In the genomic region with DNA sequence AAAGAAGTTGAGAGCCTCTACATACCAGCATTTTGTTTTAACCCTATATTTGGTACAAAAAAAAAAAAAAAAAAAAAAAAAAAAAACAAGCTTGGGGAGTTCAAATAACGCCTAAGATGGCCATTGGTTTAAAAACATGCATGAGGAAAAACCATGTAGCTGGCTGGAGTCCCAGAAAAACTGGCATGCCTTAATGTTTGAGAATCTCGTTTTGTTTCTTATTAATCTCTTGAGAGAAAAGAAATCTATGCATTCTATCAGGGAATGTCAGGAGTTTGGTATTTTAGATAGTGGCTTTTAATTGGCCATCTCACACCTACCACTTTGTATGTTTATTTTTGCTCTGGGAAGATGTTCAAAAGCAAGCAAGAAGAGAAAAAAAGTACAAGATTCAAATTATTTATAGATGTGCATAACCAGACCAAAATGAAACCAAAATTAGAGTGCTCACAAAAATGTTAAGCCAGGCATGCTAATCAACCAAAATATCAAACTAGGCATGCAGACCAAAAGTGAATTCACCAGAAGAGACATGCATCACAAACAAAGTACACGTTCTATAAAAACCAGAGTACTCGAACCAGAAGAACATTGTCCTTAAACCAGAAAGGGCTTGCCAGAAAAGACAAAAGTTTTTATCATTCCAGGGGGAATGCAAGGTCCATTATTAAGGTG, we compare ENCODE assay signal across 9 cellular contexts.
DNase-seq lines count a peak whose midpoint lies in the region; ATAC-seq and TF ChIP-seq lines count a peak whose summit lies in the region.
"Had no signal": no experiment of that assay in that cellular context is flagged by ENCODE, and none has a peak within 500 bp of the region (broad histone marks: within the 10 kb centered on the region; RNA-seq: fewer than 3 reads in every experiment).

No MANE protein-coding gene starts in this region.

- H3K79me2 ChIP-seq in SK-N-SH (ENCODE audit: insufficient read depth), result no peaks in the 10 kb centered on the region
- no peaks in the 10 kb centered on the region for H3K79me2 ChIP-seq in OCI-LY7 (ENCODE audit: insufficient read depth, low read depth, low read length)

- no peak for TF ChIP-seq RAD21 in SK-N-SH (IDR thresholded peaks at IDR 0.05; ENCODE audit: low read length)

- CTCF ChIA-PET in SK-N-SH (lab: Yijun Ruan, JAX), result interaction anchor here (0.6 to 1.5 kb wide), 2 partner anchors 18 to 95 kb away, joined by 3 to 4 read pairs; no protein-coding TSS in a partner anchor
- CTCF ChIA-PET in OCI-LY7 (lab: Charles Lee; ENCODE audit: unreplicated experiment), result no interaction called here

- H2AFZ ChIP-seq in SK-N-SH (ENCODE audit: low read depth) (peak overlapping the region; percentile 72), OCI-LY7 (ENCODE audit: low read length) (no peak overlapping the region)

- TF ChIP-seq CTCF in SK-N-SH (IDR thresholded peaks at IDR 0.05), result no peak
- TF ChIP-seq CTCF in OCI-LY7 (conservative IDR thresholded peaks at IDR 0.05; ENCODE audit: low read length), result no peak

- H3F3A ChIP-seq in SK-N-SH (replicated peaks; ENCODE audit: insufficient read depth), result peaks cover 23% of the 10 kb centered on the region

- H4K20me1 ChIP-seq in SK-N-SH (ENCODE audit: insufficient read depth) (no peaks in the 10 kb centered on the region), OCI-LY7 (ENCODE audit: insufficient read depth, low read length) (no peaks in the 10 kb centered on the region)

- intact Hi-C loops in OCI-LY7 (cut with micrococcal nuclease; ENCODE audit: unreplicated experiment), result no loop called here

- H3K27ac ChIP-seq in SK-N-SH (ENCODE audit: low read depth in 2 of 2, low read length in 1 of 2) (peak overlapping the region; percentile 71 to 74; a peak in 3 of 4 replicates), OCI-LY7 (ENCODE audit: low read depth, low read length, poor library complexity, severe bottlenecking) (no peak overlapping the region)

- H3K9me3 ChIP-seq in SK-N-SH, result peaks cover 3% of the 10 kb centered on the region
- H3K9me3 ChIP-seq in skeletal muscle satellite cell (replicated peaks; ENCODE audit: low read length), result no peaks in the 10 kb centered on the region
- H3K9me3 ChIP-seq in OCI-LY7 (ENCODE audit: low read length), result 0 out of 2 replicates have a peak, but pooled peaks cover 7% of the 10 kb centered on the region

- BruUV-seq in OCI-LY7 (replicated peaks; lab: Mats Ljungman, UMichigan), result no TSS peak

- DNase-seq in GM04503 (ENCODE audit: low read depth) (peak; percentile 73), SK-N-SH (no peak), fibroblast of gingiva (ENCODE audit: low read depth) (peak; percentile 70), OCI-LY7 (ENCODE audit: low spot score) (no peak), GM19238 (ENCODE audit: insufficient read length, low spot score) (no peak)
- DNase-seq: cortex of kidney had no signal

- ATAC-seq in HG03175 (IDR thresholded peaks at IDR 0.05; ENCODE audit: unreplicated experiment), result no peak
- ATAC-seq: activated CD4-positive, CD25-positive, alpha-beta regulatory T cell treated with anti-CD3 and anti-CD28 coated beads, Interleukin-2, amount 50 U/mL, for 24 hours had no signal

- WGBS in SK-N-SH (ENCODE audit: low lambda C conversion rate), result 59% methylated on average over 4 of the region's 4 CpGs

- H3K27me3 ChIP-seq in SK-N-SH (ENCODE audit: insufficient read depth), result no peaks in the 10 kb centered on the region
- H3K27me3 ChIP-seq in skeletal muscle satellite cell (ENCODE audit: control insufficient read depth, insufficient read depth, low read length), result no peaks in the 10 kb centered on the region

- peak overlapping the region; percentile 51; the same call in 1 of the 2 replicates for H3K9ac ChIP-seq in SK-N-SH
- H3K9ac ChIP-seq in skeletal muscle satellite cell (ENCODE audit: low read depth, low read length), result peak overlapping the region; percentile 68

- H3K4me2 ChIP-seq in SK-N-SH, result peak overlapping the region; percentile 60
- H3K4me2 ChIP-seq in skeletal muscle satellite cell (ENCODE audit: low read length), result peak overlapping the region; percentile 73
- no peak overlapping the region for H3K4me2 ChIP-seq in OCI-LY7 (ENCODE audit: low read length)

- H3K4me1 ChIP-seq in SK-N-SH (ENCODE audit: control insufficient read depth in 1 of 2, insufficient read depth in 2 of 2, low read depth in 1 of 2, low read length in 1 of 2) (no peaks in the 10 kb centered on the region; a peak in 2 of 4 replicates), skeletal muscle satellite cell (ENCODE audit: control insufficient read depth, insufficient read depth, low read length) (peaks cover 23% of the 10 kb centered on the region), OCI-LY7 (ENCODE audit: insufficient read depth, low read length, poor library complexity, severe bottlenecking) (no peaks in the 10 kb centered on the region)

- POLR2A ChIA-PET in SK-N-SH (lab: Yijun Ruan, JAX), result no interaction called here
- POLR2A ChIA-PET in OCI-LY7 (lab: Charles Lee), result interaction anchor here (0.6 kb wide), 1 partner anchor 366 kb away, joined by 3 read pairs; no protein-coding TSS in a partner anchor

- no peaks in the 10 kb centered on the region for H3K9me2 ChIP-seq in SK-N-SH
- H3K9me2 ChIP-seq in OCI-LY7 (ENCODE audit: insufficient read depth, low read length), result no peaks in the 10 kb centered on the region

- H3K4me3 ChIP-seq in SK-N-SH (ENCODE audit: low read depth in 2 of 2, low read length in 1 of 2) (peak overlapping the region; percentile 22 to 38; a peak in 3 of 4 replicates), skeletal muscle satellite cell (ENCODE audit: low read length) (peak overlapping the region; percentile 32), OCI-LY7 (ENCODE audit: low read depth, low read length, poor library complexity, severe bottlenecking) (no peak overlapping the region)

- H3K36me3 ChIP-seq in SK-N-SH (replicated peaks in 1 of 2; ENCODE audit: control insufficient read depth in 1 of 2, insufficient read depth in 2 of 2, low read length in 1 of 2), result peaks cover 0 to 4% of the 10 kb centered on the region in 2 experiments
- no peaks in the 10 kb centered on the region for H3K36me3 ChIP-seq in skeletal muscle satellite cell (ENCODE audit: insufficient read depth, low read length)
- H3K36me3 ChIP-seq in OCI-LY7 (ENCODE audit: insufficient read depth, low read length), result no peaks in the 10 kb centered on the region

- TF ChIP-seq EP300 in SK-N-SH (IDR thresholded peaks at IDR 0.05; ENCODE audit: borderline replicate concordance in 1 of 2, low read depth in 1 of 2, low read length in 1 of 2), result 0 out of 4 replicates have a peak, but pooled peaks of 1 of the 2 experiments have one; percentile 18

TF ChIP-seq in SK-N-SH, 30 proteins besides CTCF, POLR2A, EP300 and RAD21:
- TF ChIP-seq NFIC (IDR thresholded peaks at IDR 0.05; ENCODE audit: borderline replicate concordance) (peak; percentile 51; the same call in 1 of the 2 replicates), TCF12 (IDR thresholded peaks at IDR 0.05) (peak; percentile 33), RFX5 (IDR thresholded peaks at IDR 0.05; ENCODE audit: low read length) (no peak), SMC3 (IDR thresholded peaks at IDR 0.05; ENCODE audit: low read depth, low read length) (no peak), GABPA (IDR thresholded peaks at IDR 0.05; ENCODE audit: low read depth) (no peak), FOXM1 (IDR thresholded peaks at IDR 0.05; ENCODE audit: low read depth) (peak; percentile 82), POLR2AphosphoS5 (IDR thresholded peaks at IDR 0.05; ENCODE audit: low read depth, low read length) (peak; percentile 32; the same call in 1 of the 2 replicates)
- TF ChIP-seq, protein P1, sequence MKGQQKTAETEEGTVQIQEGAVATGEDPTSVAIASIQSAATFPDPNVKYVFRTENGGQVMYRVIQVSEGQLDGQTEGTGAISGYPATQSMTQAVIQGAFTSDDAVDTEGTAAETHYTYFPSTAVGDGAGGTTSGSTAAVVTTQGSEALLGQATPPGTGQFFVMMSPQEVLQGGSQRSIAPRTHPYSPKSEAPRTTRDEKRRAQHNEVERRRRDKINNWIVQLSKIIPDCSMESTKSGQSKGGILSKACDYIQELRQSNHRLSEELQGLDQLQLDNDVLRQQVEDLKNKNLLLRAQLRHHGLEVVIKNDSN (IDR thresholded peaks at IDR 0.05; ENCODE audit: borderline replicate concordance, low read depth), result no peak
- TF ChIP-seq, protein P2, sequence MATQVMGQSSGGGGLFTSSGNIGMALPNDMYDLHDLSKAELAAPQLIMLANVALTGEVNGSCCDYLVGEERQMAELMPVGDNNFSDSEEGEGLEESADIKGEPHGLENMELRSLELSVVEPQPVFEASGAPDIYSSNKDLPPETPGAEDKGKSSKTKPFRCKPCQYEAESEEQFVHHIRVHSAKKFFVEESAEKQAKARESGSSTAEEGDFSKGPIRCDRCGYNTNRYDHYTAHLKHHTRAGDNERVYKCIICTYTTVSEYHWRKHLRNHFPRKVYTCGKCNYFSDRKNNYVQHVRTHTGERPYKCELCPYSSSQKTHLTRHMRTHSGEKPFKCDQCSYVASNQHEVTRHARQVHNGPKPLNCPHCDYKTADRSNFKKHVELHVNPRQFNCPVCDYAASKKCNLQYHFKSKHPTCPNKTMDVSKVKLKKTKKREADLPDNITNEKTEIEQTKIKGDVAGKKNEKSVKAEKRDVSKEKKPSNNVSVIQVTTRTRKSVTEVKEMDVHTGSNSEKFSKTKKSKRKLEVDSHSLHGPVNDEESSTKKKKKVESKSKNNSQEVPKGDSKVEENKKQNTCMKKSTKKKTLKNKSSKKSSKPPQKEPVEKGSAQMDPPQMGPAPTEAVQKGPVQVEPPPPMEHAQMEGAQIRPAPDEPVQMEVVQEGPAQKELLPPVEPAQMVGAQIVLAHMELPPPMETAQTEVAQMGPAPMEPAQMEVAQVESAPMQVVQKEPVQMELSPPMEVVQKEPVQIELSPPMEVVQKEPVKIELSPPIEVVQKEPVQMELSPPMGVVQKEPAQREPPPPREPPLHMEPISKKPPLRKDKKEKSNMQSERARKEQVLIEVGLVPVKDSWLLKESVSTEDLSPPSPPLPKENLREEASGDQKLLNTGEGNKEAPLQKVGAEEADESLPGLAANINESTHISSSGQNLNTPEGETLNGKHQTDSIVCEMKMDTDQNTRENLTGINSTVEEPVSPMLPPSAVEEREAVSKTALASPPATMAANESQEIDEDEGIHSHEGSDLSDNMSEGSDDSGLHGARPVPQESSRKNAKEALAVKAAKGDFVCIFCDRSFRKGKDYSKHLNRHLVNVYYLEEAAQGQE (IDR thresholded peaks at IDR 0.05; ENCODE audit: low read depth, low read length), result no peak
TF ChIP-seq in SK-N-SH: peak in this region for 4.

Comparison
In these comparisons a context has a peak if more than half of its experiments do, and no peak if none do; other contexts are left out.
1. DNase-seq: peak in GM04503 (single experiment) and fibroblast of gingiva (single experiment); none in SK-N-SH (single experiment), OCI-LY7 (single experiment) and GM19238 (single experiment).